In genomic region chr19:6737284-6737872, GRCh38 we compare ENCODE assay signal across 8 cellular contexts. TPM values are rescaled to one million over a fixed set of nuclear protein-coding genes. Genes with fewer than 3 reads are reported as not detected.
DNase-seq lines count a peak whose midpoint lies in the region; ATAC-seq and TF ChIP-seq lines count a peak whose summit lies in the region.

Gene GPR108 (minus strand): TSS chr19:6737580. CDS start chr19:6737576, 4 bp downstream.

- no peaks in the 10 kb centered on the region for H3K9me3 Mint-ChIP-seq in natural killer cell

- H4K20me1 ChIP-seq in DND-41 (ENCODE audit: insufficient read depth, low read length) (peaks cover 3% of the 10 kb centered on the region; the same call in 1 of the 2 replicates), Karpas-422 (ENCODE audit: insufficient read depth, low read depth, low read length) (no peaks in the 10 kb centered on the region)

- peak within 1 kb of the TSS; percentile 96 for H3K4me3 Mint-ChIP-seq in natural killer cell

- no peak for TF ChIP-seq CTCF in DND-41 (IDR thresholded peaks at IDR 0.05; ENCODE audit: borderline replicate concordance, extremely low read depth, low read length, poor library complexity, severe bottlenecking)
- TF ChIP-seq CTCF in fibroblast of mammary gland (conservative IDR thresholded peaks at IDR 0.05; ENCODE audit: control insufficient read depth, insufficient read depth, low read depth, low read length), result no peak
- no peak for TF ChIP-seq CTCF in natural killer cell (IDR thresholded peaks at IDR 0.05)

- no peaks in the 10 kb centered on the region for H3K36me3 Mint-ChIP-seq in natural killer cell

- TF ChIP-seq POLR2A in Raji (IDR thresholded peaks at IDR 0.05; ENCODE audit: insufficient read depth, low read depth, low read length), result peak; percentile 43; the same call in 1 of the 2 replicates

- H3K9me2 ChIP-seq in Karpas-422 (replicated peaks; ENCODE audit: insufficient read depth, low read length), result no peaks in the 10 kb centered on the region

- peak within 1 kb of the TSS; percentile 91 for H3K9ac ChIP-seq in DND-41 (ENCODE audit: low read depth, low read length)
- H3K9ac ChIP-seq in Karpas-422 (ENCODE audit: low read length), result peak within 1 kb of the TSS; percentile 93

- H3K27ac ChIP-seq in DND-41 (ENCODE audit: low read length) (peak within 1 kb of the TSS; percentile 96), Karpas-422 (ENCODE audit: low read length) (peak within 1 kb of the TSS; percentile 75)

- H3K27ac Mint-ChIP-seq in natural killer cell, result peak within 1 kb of the TSS; percentile 98

- H3K4me2 ChIP-seq in DND-41 (ENCODE audit: insufficient read depth, low read length), result peak within 1 kb of the TSS; percentile 98
- peak within 1 kb of the TSS; percentile 83 for H3K4me2 ChIP-seq in Karpas-422 (ENCODE audit: low read depth, low read length, poor library complexity, severe bottlenecking)

- H3K36me3 ChIP-seq in DND-41 (ENCODE audit: insufficient read depth, low read length) (peaks cover 15% of the 10 kb centered on the region), Karpas-422 (ENCODE audit: insufficient read depth, low read length) (no peaks in the 10 kb centered on the region)

- H2AFZ ChIP-seq in DND-41 (ENCODE audit: low read depth, low read length) (peak within 1 kb of the TSS; percentile 82), Karpas-422 (ENCODE audit: low read length) (peak within 1 kb of the TSS; percentile 80)

- peaks cover 29 to 41% of the 10 kb centered on the region in 2 donors for H3K4me1 Mint-ChIP-seq in natural killer cell

- H3K27me3 Mint-ChIP-seq in natural killer cell (ENCODE audit: low read depth in 2 of 2), result no peaks in the 10 kb centered on the region

- peaks cover 27% of the 10 kb centered on the region for H3K79me2 ChIP-seq in DND-41 (ENCODE audit: insufficient read depth, low read length)
- H3K79me2 ChIP-seq in Karpas-422 (ENCODE audit: low read length), result 0 out of 2 replicates have a peak, but pooled peaks cover 3% of the 10 kb centered on the region

- H3K27me3 ChIP-seq in DND-41 (ENCODE audit: insufficient read depth, low read length, poor library complexity), result no peaks in the 10 kb centered on the region
- H3K27me3 ChIP-seq in Karpas-422 (ENCODE audit: low read length), result no peaks in the 10 kb centered on the region

- H3K9me3 ChIP-seq in DND-41 (ENCODE audit: insufficient read depth, low read length, severe bottlenecking) (no peaks in the 10 kb centered on the region), Karpas-422 (ENCODE audit: low read length) (no peaks in the 10 kb centered on the region)

- ATAC-seq in DND-41 (ENCODE audit: insufficient read depth, low read depth) (peak; percentile 83), GM21825 (IDR thresholded peaks at IDR 0.05; ENCODE audit: unreplicated experiment) (peak; percentile 49), natural killer cell (peak; percentile 70 to 89 (median 77))

- peak; percentile 100 for DNase-seq in DND-41
- peak; percentile 100 for DNase-seq in Karpas-422
- peak; percentile 98 for DNase-seq in activated T-helper 9 cell treated with anti-CD3 and anti-CD28 coated beads, Interleukin-2, amount 50 U/mL, for 16 hours (ENCODE audit: low read depth)
- DNase-seq in fibroblast of mammary gland (ENCODE audit: low read depth), result peak; percentile 100
- DNase-seq in natural killer cell, result peak; percentile 99
- DNase-seq in stimulated activated naive CD4-positive, alpha-beta T cell treated with Interleukin-2 at 50 U/mL for 16 hours (lab: John Stamatoyannopoulos, UW), result peak; percentile 99

- H3K4me3 ChIP-seq in DND-41 (ENCODE audit: low read depth in 1 of 2, low read length in 2 of 2), result peak within 1 kb of the TSS; percentile 85 to 96
- peak within 1 kb of the TSS; percentile 74 for H3K4me3 ChIP-seq in Karpas-422 (ENCODE audit: low read length)
- H3K4me3 ChIP-seq in fibroblast of mammary gland (ENCODE audit: control insufficient read depth, low read depth, low read length), result peak within 1 kb of the TSS; percentile 89

- H3K4me1 ChIP-seq in DND-41 (ENCODE audit: insufficient read depth, low read length), result peaks cover 54% of the 10 kb centered on the region
- peaks cover 45% of the 10 kb centered on the region for H3K4me1 ChIP-seq in Karpas-422 (ENCODE audit: low read length)

- intact Hi-C loops in natural killer cell (cut with micrococcal nuclease), result loop anchor here (1.0 to 5.0 kb wide), 5 partner anchors 35 to 220 kb away; partner anchors contain the start of gene VAV1

RNA-seq across cellular contexts. Expression of gene GPR108, which starts in this region (rescaled TPM):
- total RNA-seq in Karpas-422 (2014; rRNA removed; shearing (Covaris generic); ENCODE audit: low replicate concordance), result 34.7 and 41.8 TPM in 2 replicates
- 10 to 100 TPM; 66.1 to 78.0 (median 76.9) TPM for total RNA-seq in natural killer cell

Comparison
In these comparisons a context has a peak if more than half of its experiments do, and no peak if none do; other contexts are left out.
1. Peak in every context shown above with its lines: DNase-seq, ATAC-seq, H3K4me3 ChIP-seq and H3K27ac ChIP-seq.